Comparison of ENCODE assay signal across 29 cellular contexts in genomic region chr10:116110736-116111135, GRCh38.
"Had no signal": no experiment of that assay in that cellular context is flagged by ENCODE, and none has a peak within 500 bp of the region (broad histone marks: within the 10 kb centered on the region; RNA-seq: fewer than 3 reads in every experiment).

No MANE protein-coding gene starts in this region.

- ATAC-seq: esophagus mucosa, gastrocnemius medialis, heart left ventricle, left colon, left ventricle myocardium superior, lower lobe of right lung, natural killer cell, sciatic nerve had no signal

- H3K27me3 ChIP-seq: gastrocnemius medialis, hepatocyte, neutrophil, right atrium auricular region, thyroid gland, upper lobe of left lung had no signal

- H3K79me2 ChIP-seq: hepatocyte had no signal

- H3K27ac ChIP-seq: dorsolateral prefrontal cortex, epithelial cell of prostate, gastrocnemius medialis, heart left ventricle, hepatocyte, lower lobe of right lung, neutrophil, prostate gland, right atrium auricular region, thyroid gland, upper lobe of left lung had no signal

- H3K9me3 ChIP-seq: gastrocnemius medialis, heart left ventricle, lower lobe of right lung, neutrophil, prostate gland, right atrium auricular region, thyroid gland, upper lobe of left lung had no signal

- H3K36me3 ChIP-seq: gastrocnemius medialis, heart left ventricle, lower lobe of right lung, neutrophil, prostate gland, right atrium auricular region, thyroid gland, upper lobe of left lung had no signal

- H3K4me3 ChIP-seq: dorsolateral prefrontal cortex, gastrocnemius medialis, heart left ventricle, hepatocyte, lower lobe of right lung, prostate gland, right atrium auricular region, smooth muscle cell, thyroid gland, upper lobe of left lung had no signal

- H3K4me1 ChIP-seq: gastrocnemius medialis, heart left ventricle, lower lobe of right lung, prostate gland, right atrium auricular region, thyroid gland, upper lobe of left lung had no signal

- FAIRE-seq: islet of Langerhans had no signal

- DNase-seq: cerebellar nuclear complex; dorsolateral prefrontal cortex; effector CD8-positive, alpha-beta T cell; endodermal cell; foreskin fibroblast; gastrocnemius medialis; kidney glomerular epithelial cell; left colon; left ventricle myocardium superior; lower lobe of right lung; natural killer cell; stimulated activated CD4-positive, alpha-beta T cell treated with anti-CD3 and anti-CD28 coated beads, Interleukin-12 subunit alpha, Interleukin-12 subunit beta, amount 100 ng/mL, for 4 hours; stimulated activated CD4-positive, alpha-beta T cell treated with anti-CD3 and anti-CD28 coated beads, Interleukin-1b, Interleukin-23, amount 100 ng/mL, for 48 hours; stimulated activated CD4-positive, alpha-beta T cell treated with anti-CD3 and anti-CD28 coated beads, Interleukin-4, amount 100 ng/mL, for 1 hour; stimulated activated CD8-positive, alpha-beta memory T cell treated with anti-CD3 and anti-CD28 coated beads, Interleukin-4, amount 100 ng/mL, for 48 hours; stimulated activated naive CD4-positive, alpha-beta T cell; stimulated activated naive CD8-positive, alpha-beta T cell treated with anti-CD3 and anti-CD28 coated beads, Interleukin-15, amount 100 ng/mL, for 72 hours; thyroid gland had no signal

- H3K4me2 ChIP-seq: hepatocyte, smooth muscle cell had no signal

- H2AFZ ChIP-seq: hepatocyte had no signal
